In genomic region chr10:98299341-98299740, GRCh38 we compare ENCODE assay signal across 2 cellular contexts.
TF ChIP-seq lines count a peak whose summit lies in the region.

No MANE protein-coding gene starts in this region.

TF ChIP-seq in Ishikawa, 13 proteins besides CTCF, POLR2A, EP300 and RAD21:
- TF ChIP-seq REST (IDR thresholded peaks at IDR 0.05; ENCODE audit: low read depth) (peak; percentile 94), CREB1 (IDR thresholded peaks at IDR 0.05; ENCODE audit: low read depth) (no peak), TCF12 (IDR thresholded peaks at IDR 0.05; ENCODE audit: low read depth) (no peak), NFIC (IDR thresholded peaks at IDR 0.05) (no peak), TEAD4 (IDR thresholded peaks at IDR 0.05) (no peak), USF1 (IDR thresholded peaks at IDR 0.05) (no peak), MAX (IDR thresholded peaks at IDR 0.05) (no peak), EGR1 (IDR thresholded peaks at IDR 0.05) (no peak), ZBTB7A (IDR thresholded peaks at IDR 0.05; ENCODE audit: low read depth) (no peak)

TF ChIP-seq in HepG2, 621 proteins besides CTCF, POLR2A, EP300 and RAD21 (continued from another document):
- TF ChIP-seq REST (IDR thresholded peaks at IDR 0.05; ENCODE audit: borderline replicate concordance in 1 of 2, low read depth in 1 of 2, low read length in 2 of 2) (peak; percentile 55 to 92), MIER2 (CRISPR knock-in tag; IDR thresholded peaks at IDR 0.05) (peak; percentile 89)
